Comparison of ENCODE assay signal across 1 cellular context in the genomic region with DNA sequence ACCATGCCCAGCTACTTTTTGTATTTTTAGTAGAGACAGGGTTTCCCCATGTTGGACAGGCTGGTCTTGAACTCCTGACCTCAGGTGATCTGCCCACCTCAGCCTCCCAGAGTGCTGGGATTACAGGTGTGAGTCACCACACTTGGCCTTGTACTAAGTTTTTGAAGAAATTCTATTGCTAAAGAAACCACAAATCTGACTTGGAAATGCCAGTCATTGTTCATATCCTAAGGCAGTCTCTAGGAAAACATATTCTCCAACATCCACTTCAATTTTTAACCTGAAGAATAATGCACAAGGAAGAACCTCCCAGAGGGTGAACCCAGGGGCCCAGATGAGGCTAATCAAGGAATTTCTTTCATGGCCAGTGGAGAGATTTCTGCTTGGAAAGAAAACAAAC. TPM values are rescaled to one million over a fixed set of nuclear protein-coding genes. Genes with fewer than 3 reads are reported as not detected.
"Had no signal": no experiment of that assay in that cellular context is flagged by ENCODE, and none has a peak within 500 bp of the region (broad histone marks: within the 10 kb centered on the region; RNA-seq: fewer than 3 reads in every experiment).

No MANE protein-coding gene starts in this region.

RNA-seq across cellular contexts. Expression of a gene that starts 24.3 kb away (rescaled TPM):
- total RNA-seq: activated T-helper 1 cell treated with anti-CD3 and anti-CD28 coated beads, Interleukin-12 subunit alpha, Interleukin-12 subunit beta, Interleukin-2, Interleukin-4 antibody, amounts not matched to agents 30 ng/mL and 10 ng/mL and 1 ng/mL, durations not matched to agents 14 hours and 24 hours and 36 hours had no signal
